ENCODE assay signal across 9 cellular contexts in the genomic region with DNA sequence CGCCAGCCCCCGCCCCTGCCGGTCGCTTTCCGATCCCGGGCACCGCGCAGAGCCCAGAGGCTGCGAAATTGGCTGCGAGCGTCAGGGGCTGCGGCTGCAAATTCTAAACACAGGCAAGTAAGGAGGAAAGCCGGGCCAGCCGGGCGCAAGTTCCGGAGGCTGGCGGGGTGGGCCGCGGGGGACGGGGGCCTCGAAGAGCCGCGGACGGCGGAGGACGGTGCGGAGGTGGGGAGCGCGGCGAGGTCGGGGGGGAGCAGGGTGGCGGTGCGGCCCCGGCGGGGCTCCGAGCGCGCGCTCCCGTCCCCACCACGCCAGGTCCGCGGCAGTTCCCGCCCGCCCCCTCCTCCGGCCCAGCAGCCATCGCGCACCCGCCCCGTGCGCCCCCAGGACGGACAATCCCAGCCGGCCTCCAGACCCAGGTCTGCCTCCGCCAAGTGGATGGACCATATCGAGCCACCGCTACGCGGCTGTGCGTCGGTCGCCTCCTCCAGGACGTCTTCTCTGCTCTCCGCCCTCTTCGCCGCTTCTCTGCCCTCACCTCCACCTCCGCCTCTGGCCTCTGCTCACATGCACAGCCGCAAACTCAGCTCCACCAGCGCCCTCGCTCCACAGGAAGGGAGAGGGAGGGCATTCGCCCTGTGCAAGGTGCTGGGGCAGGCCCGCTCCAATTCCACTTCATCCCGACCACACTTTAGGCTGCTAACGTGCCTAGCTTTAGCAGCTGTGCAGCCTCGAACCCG. TPM values are rescaled to one million over a fixed set of nuclear protein-coding genes. Genes with fewer than 3 reads are reported as not detected.
DNase-seq lines count a peak whose midpoint lies in the region; ATAC-seq and TF ChIP-seq lines count a peak whose summit lies in the region.
"Had no signal": no experiment of that assay in that cellular context is flagged by ENCODE, and none has a peak within 500 bp of the region (broad histone marks: within the 10 kb centered on the region; RNA-seq: fewer than 3 reads in every experiment).

No MANE protein-coding gene starts in this region.

- peaks cover 25% of the 10 kb centered on the region for H3K4me1 Mint-ChIP-seq in Calu3 (ENCODE audit: low read depth, unreplicated experiment)
- H3K4me1 Mint-ChIP-seq in endodermal cell = peaks cover 17% of the 10 kb centered on the region
- peaks cover 20% of the 10 kb centered on the region for H3K4me1 Mint-ChIP-seq in neural crest cell

- H3K36me3 Mint-ChIP-seq in Calu3 (ENCODE audit: insufficient read depth, unreplicated experiment) (peaks cover 16% of the 10 kb centered on the region), endodermal cell (ENCODE audit: low read depth) (no peaks in the 10 kb centered on the region), neural crest cell (ENCODE audit: low read depth) (no peaks in the 10 kb centered on the region)

- H3K9me3 Mint-ChIP-seq in Calu3 (ENCODE audit: low read depth, unreplicated experiment) (no peaks in the 10 kb centered on the region), endodermal cell (no peaks in the 10 kb centered on the region), neural crest cell (no peaks in the 10 kb centered on the region)

- H3K4me1 ChIP-seq in endodermal cell (ENCODE audit: control insufficient read depth, insufficient read depth, low read length) (no peaks in the 10 kb centered on the region), tibial artery (peaks cover 0 to 15% (median 3%) of the 10 kb centered on the region in 4 donors)

- ATAC-seq in SK-N-SH treated with all-trans-retinoic acid at 6 μM for 48 hours (peak; percentile 43), HG03432 (IDR thresholded peaks at IDR 0.05; ENCODE audit: unreplicated experiment) (no peak), HG02970 (IDR thresholded peaks at IDR 0.05; ENCODE audit: low FRiP score, unreplicated experiment) (no peak), HG03196 (IDR thresholded peaks at IDR 0.05; ENCODE audit: unreplicated experiment) (no peak)

- peak overlapping the region; percentile 34 for H3K9ac ChIP-seq in endodermal cell (ENCODE audit: extremely low read depth, low read length, poor library complexity, severe bottlenecking)

- H3K27me3 Mint-ChIP-seq in Calu3 (ENCODE audit: unreplicated experiment) = peaks cover 72% of the 10 kb centered on the region
- H3K27me3 Mint-ChIP-seq in endodermal cell (ENCODE audit: insufficient read depth) = peaks cover 56% of the 10 kb centered on the region
- peaks cover 74% of the 10 kb centered on the region for H3K27me3 Mint-ChIP-seq in neural crest cell (ENCODE audit: low read depth)

- CTCF ChIA-PET in Calu3 (lab: Charles Lee) = interaction anchor here (1.2 kb wide), 1 partner anchor 8 kb away, joined by 3 read pairs; no protein-coding TSS in a partner anchor

- H3K9me3 ChIP-seq in endodermal cell (ENCODE audit: control insufficient read depth, low read length) (no peaks in the 10 kb centered on the region), tibial artery (no peaks in the 10 kb centered on the region)

- DNase-seq in Calu3 (peak; percentile 49), endodermal cell (peak; percentile 89), neural crest cell (ENCODE audit: low read depth, low spot score) (no peak), tibial artery (no peak)
- DNase-seq: left colon had no signal

- no peak for TF ChIP-seq CTCF in Calu3 (IDR thresholded peaks at IDR 0.05; ENCODE audit: unreplicated experiment)
- TF ChIP-seq CTCF in endodermal cell (conservative IDR thresholded peaks at IDR 0.05) = no peak
- no peak for TF ChIP-seq CTCF in neural crest cell (conservative IDR thresholded peaks at IDR 0.05)
- no peak for TF ChIP-seq CTCF in tibial artery (IDR thresholded peaks at IDR 0.05)

- BruUV-seq in Calu3 (replicated peaks; lab: Mats Ljungman, UMichigan) = no TSS peak

- peaks cover 66% of the 10 kb centered on the region for H3K27me3 ChIP-seq in endodermal cell (ENCODE audit: control insufficient read depth, insufficient read depth, low read length, poor library complexity, severe bottlenecking)
- H3K27me3 ChIP-seq in tibial artery = peaks cover 0 to 95% of the 10 kb centered on the region in 2 donors

- 2 to 5% methylated on average over 20 to 75 of the region's 75 CpGs for WGBS in endodermal cell (ENCODE audit: insufficient coverage in 1 of 2, insufficient read length in 1 of 2), 2 experiments

- H3K4me3 ChIP-seq in endodermal cell (ENCODE audit: low read length) (peak overlapping the region; percentile 80), tibial artery (peak overlapping the region in 1 of 2 donors; percentile 24)

- H3K4me3 Mint-ChIP-seq in Calu3 (ENCODE audit: low read depth, unreplicated experiment) (peak overlapping the region; percentile 87), endodermal cell (peak overlapping the region; percentile 69), neural crest cell (peak overlapping the region; percentile 86)

- peak overlapping the region; percentile 57 for H3K27ac Mint-ChIP-seq in Calu3 (ENCODE audit: unreplicated experiment)
- H3K27ac Mint-ChIP-seq in endodermal cell = no peak overlapping the region
- no peak overlapping the region for H3K27ac Mint-ChIP-seq in neural crest cell (ENCODE audit: unreplicated experiment)

- intact Hi-C loops in Calu3 (cut with micrococcal nuclease; ENCODE audit: unreplicated experiment) = no loop called here
- intact Hi-C loops in tibial artery (cut with DNase I; ENCODE audit: low total_unique reads) = no loop called here

- H3K36me3 ChIP-seq in endodermal cell (ENCODE audit: control insufficient read depth, insufficient read depth, low read length) (no peaks in the 10 kb centered on the region), tibial artery (no peaks in the 10 kb centered on the region)

- H3K27ac ChIP-seq in endodermal cell (ENCODE audit: low read depth, low read length) (no peak overlapping the region), tibial artery (no peak overlapping the region)

TF ChIP-seq in SK-N-SH treated with all-trans-retinoic acid at 6 μM for 48 hours, 23 proteins besides CTCF, POLR2A, EP300 and RAD21:
- TF ChIP-seq ZFP30 (CRISPR knock-in tag; IDR thresholded peaks at IDR 0.05) (no peak), OSR1 (CRISPR knock-in tag; IDR thresholded peaks at IDR 0.05) (no peak), GLIS3 (CRISPR knock-in tag; IDR thresholded peaks at IDR 0.05) (no peak)
- TF ChIP-seq, protein P1, sequence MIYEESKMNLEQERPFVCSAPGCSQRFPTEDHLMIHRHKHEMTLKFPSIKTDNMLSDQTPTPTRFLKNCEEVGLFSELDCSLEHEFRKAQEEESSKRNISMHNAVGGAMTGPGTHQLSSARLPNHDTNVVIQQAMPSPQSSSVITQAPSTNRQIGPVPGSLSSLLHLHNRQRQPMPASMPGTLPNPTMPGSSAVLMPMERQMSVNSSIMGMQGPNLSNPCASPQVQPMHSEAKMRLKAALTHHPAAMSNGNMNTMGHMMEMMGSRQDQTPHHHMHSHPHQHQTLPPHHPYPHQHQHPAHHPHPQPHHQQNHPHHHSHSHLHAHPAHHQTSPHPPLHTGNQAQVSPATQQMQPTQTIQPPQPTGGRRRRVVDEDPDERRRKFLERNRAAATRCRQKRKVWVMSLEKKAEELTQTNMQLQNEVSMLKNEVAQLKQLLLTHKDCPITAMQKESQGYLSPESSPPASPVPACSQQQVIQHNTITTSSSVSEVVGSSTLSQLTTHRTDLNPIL (CRISPR knock-in tag; IDR thresholded peaks at IDR 0.05; ENCODE audit: low read depth) = no peak
TF ChIP-seq in SK-N-SH treated with all-trans-retinoic acid at 6 μM for 48 hours: peak in this region for 0.

RNA-seq across cellular contexts. Expression of gene ELFN2, which starts 7.2 kb away (rescaled TPM):
- total RNA-seq in Calu3 (2022) (1.5 and 2.8 TPM in 2 replicates), endodermal cell (under 1 TPM; 0.40 to 0.46 TPM), neural crest cell (0.09 and 0.27 TPM in 2 replicates)
- polyA plus RNA-seq in endodermal cell (2013, experiment 1 of 2) = 2.1 TPM
- 1.7 TPM for polyA plus RNA-seq in endodermal cell (2013, experiment 2 of 2)

Comparison
In these comparisons a context has a peak if more than half of its experiments do, and no peak if none do; other contexts are left out.
1. DNase-seq: peak in Calu3 (single experiment) and endodermal cell (single experiment); none in neural crest cell (single experiment) and tibial artery (0 of 2).
2. Peak in every context shown above with its lines, with median percentiles within 50 percentile points of each other: H3K4me3 Mint-ChIP-seq.